ENCODE assay signal across 8 cellular contexts in the genomic region with DNA sequence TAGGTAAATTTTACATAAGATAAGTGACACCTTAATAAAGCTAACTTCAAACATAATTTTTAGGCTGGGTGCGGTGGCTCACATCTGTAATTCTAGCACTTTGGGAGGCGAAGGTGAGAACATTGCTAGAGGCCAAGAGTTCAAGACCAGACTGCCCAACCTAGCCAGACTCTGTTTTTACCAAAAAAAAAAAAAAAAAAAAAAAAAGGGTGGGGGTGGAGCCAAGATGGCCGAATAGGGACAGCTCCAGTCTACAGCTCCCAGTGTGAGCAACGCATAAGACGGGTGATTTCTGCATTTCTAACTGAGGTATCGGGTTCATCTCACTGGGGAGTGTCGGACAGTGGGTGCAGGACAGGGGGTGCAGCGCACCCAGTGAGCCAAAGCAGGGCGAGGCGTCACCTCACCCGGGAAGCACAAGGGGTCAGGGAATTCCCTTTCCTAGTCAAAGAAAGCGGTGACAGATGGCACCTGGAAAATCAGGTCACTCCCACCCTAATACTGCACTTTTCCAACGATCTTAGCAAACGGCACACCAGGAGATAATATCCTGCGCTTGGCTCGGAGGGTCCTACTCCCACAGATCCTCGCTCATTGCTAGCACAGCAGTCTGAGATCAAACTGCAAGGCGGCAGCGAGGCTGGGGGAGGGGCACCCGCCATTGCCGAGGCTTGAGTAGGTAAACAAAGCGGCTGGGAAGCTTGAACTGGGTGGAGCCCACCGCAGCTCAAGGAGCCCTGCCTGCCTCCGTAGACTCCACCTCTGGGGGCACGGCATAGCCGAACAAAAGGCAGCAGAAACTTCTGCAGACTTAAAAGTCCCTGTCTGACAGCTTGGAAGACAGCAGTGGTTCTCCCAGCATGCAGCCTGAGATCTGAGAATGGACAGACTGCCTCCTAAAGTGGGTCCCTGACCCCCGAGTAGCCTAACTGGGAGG. TPM values are rescaled to one million over a fixed set of nuclear protein-coding genes. Genes with fewer than 3 reads are reported as not detected.
DNase-seq lines count a peak whose midpoint lies in the region; ATAC-seq, FAIRE-seq and TF ChIP-seq lines count a peak whose summit lies in the region.
"Not testable (repeated sequence)": the region's sequence is repeated elsewhere in the genome, so short reads cannot be mapped to it uniquely, and the experiment has no call there.

No MANE protein-coding gene starts in this region.

- CTCF ChIA-PET in HepG2 (lab: Yijun Ruan, JAX; ENCODE audit: low intra/inter-chr PET ratio, low total read pairs) = not testable (repeated sequence)

- H3K9me3 ChIP-seq in body of pancreas; fibroblast of lung (ENCODE audit: control insufficient read depth, insufficient read depth, low read depth, low read length); HepG2 (ENCODE audit: low read length); prostate gland: not testable (repeated sequence)

- BruUV-seq in HepG2 (replicated peaks; lab: Mats Ljungman, UMichigan) = not testable (repeated sequence)

- POLR2A ChIA-PET in HepG2 (lab: Yijun Ruan, JAX) = interaction anchor here (0.7 to 1.2 kb wide), 2 partner anchors 9 to 104 kb away, joined by 3 to 4 read pairs; no protein-coding TSS in a partner anchor

- not testable (repeated sequence) for H3K27me3 Mint-ChIP-seq in activated CD4-positive, alpha-beta T cell treated with anti-CD3 and anti-CD28 coated beads, Interleukin-2, amount 10 ng/mL, durations not matched to agents 24 days and 14 days

- intact Hi-C loops in activated CD4-positive, alpha-beta T cell treated with anti-CD3 and anti-CD28 coated beads, Interleukin-2, amount 10 ng/mL, durations not matched to agents 24 days and 14 days (cut with micrococcal nuclease); body of pancreas (cut with DNase I); HepG2 (cut with micrococcal nuclease; ENCODE audit: unreplicated experiment); prostate gland (cut with DNase I): not testable (repeated sequence)

- H3K4me1 Mint-ChIP-seq in activated CD4-positive, alpha-beta T cell treated with anti-CD3 and anti-CD28 coated beads, Interleukin-2, amount 10 ng/mL, durations not matched to agents 24 days and 14 days = peaks cover 22% of the 10 kb centered on the region

- TF ChIP-seq RAD21 in HepG2 (CRISPR knock-in tag; IDR thresholded peaks at IDR 0.05) = not testable (repeated sequence)

- TF ChIP-seq CTCF in body of pancreas (IDR thresholded peaks at IDR 0.05); fibroblast of lung (conservative IDR thresholded peaks at IDR 0.05 in 1 of 2, IDR thresholded peaks at IDR 0.05 in 1 of 2; ENCODE audit: low read depth in 1 of 2, low read length in 2 of 2); prostate gland (IDR thresholded peaks at IDR 0.05): not testable (repeated sequence)
- TF ChIP-seq CTCF in HepG2 (CRISPR knock-in tag; IDR thresholded peaks at IDR 0.05) = 0 out of 2 replicates have a peak, but pooled peaks have one; percentile 12

- TF ChIP-seq POLR2A in body of pancreas (IDR thresholded peaks at IDR 0.05) = peak in 2 of 3 donors; percentile 20 to 25
- TF ChIP-seq POLR2A in HepG2 (IDR thresholded peaks at IDR 0.05; ENCODE audit: insufficient read depth in 1 of 2, low read depth in 2 of 2, low read length in 2 of 2); prostate gland (IDR thresholded peaks at IDR 0.05): not testable (repeated sequence)

- peak overlapping the region; percentile 17 to 61 for H3K4me3 ChIP-seq in body of pancreas
- H3K4me3 ChIP-seq in fibroblast of lung (replicated peaks in 1 of 4; ENCODE audit: control extremely low read depth in 1 of 4, insufficient read depth in 1 of 4, low read depth in 3 of 4, low read length in 4 of 4) = peak overlapping the region in 3 of 4 experiments; percentile 34 to 54 (median 39)
- peak overlapping the region; percentile 30 to 54 (median 46); a peak in 5 of 6 replicates for H3K4me3 ChIP-seq in HepG2 (replicated peaks in 1 of 3; ENCODE audit: insufficient read depth in 1 of 3, low read depth in 2 of 3, low read length in 3 of 3)
- peak overlapping the region; percentile 28 to 40 for H3K4me3 ChIP-seq in prostate gland
- H3K4me3 ChIP-seq in urinary bladder (ENCODE audit: low read depth, low read length) = peak overlapping the region; percentile 14

- not testable (repeated sequence) for H3K27ac Mint-ChIP-seq in activated CD4-positive, alpha-beta T cell treated with anti-CD3 and anti-CD28 coated beads, Interleukin-2, amount 10 ng/mL, durations not matched to agents 24 days and 14 days

- in situ Hi-C loops in G401 (cut with HindIII; ENCODE audit: low sequenced_read_pairs); HepG2 (cut with HindIII; ENCODE audit: extremely low pct_ligation_motif_present, low pct_unique_long_range_greater_than_20kb): not testable (repeated sequence)

- H3K27ac ChIP-seq in body of pancreas = peak overlapping the region in 3 of 4 donors; percentile 29 to 33 (median 33)
- H3K27ac ChIP-seq in fibroblast of lung (ENCODE audit: insufficient read depth, low read length); HepG2 (ENCODE audit: extremely low read length, insufficient read depth, low read length); prostate gland; urinary bladder (ENCODE audit: low read depth): not testable (repeated sequence)

- H4K20me1 ChIP-seq in fibroblast of lung (ENCODE audit: control insufficient read depth, extremely low read depth, insufficient read depth, low read length); HepG2 (ENCODE audit: insufficient read depth, low read length): not testable (repeated sequence)

- peak; percentile 33 for DNase-seq in G401 (ENCODE audit: low spot score)
- peak; percentile 53 for DNase-seq in NCI-H524 treated with DMSO at 0.1 percent for 48 hours (lab: John Stamatoyannopoulos, UW)
- not testable (repeated sequence) for DNase-seq in activated CD4-positive, alpha-beta T cell treated with anti-CD3 and anti-CD28 coated beads, Interleukin-2, amount 10 ng/mL, durations not matched to agents 24 days and 14 days; fibroblast of lung (ENCODE audit: low read depth in 2 of 2); HepG2 (ENCODE audit: low spot score); prostate gland (ENCODE audit: low spot score)
- DNase-seq in body of pancreas = peak; percentile 13 to 53 (median 38)

- H3K79me2 ChIP-seq in fibroblast of lung (ENCODE audit: control insufficient read depth, insufficient read depth, low read length) = not testable (repeated sequence)
- peaks cover 21% of the 10 kb centered on the region for H3K79me2 ChIP-seq in HepG2 (ENCODE audit: insufficient read depth, low read length)

- H3K4me3 Mint-ChIP-seq in activated CD4-positive, alpha-beta T cell treated with anti-CD3 and anti-CD28 coated beads, Interleukin-2, amount 10 ng/mL, durations not matched to agents 24 days and 14 days = peak overlapping the region; percentile 47

- not testable (repeated sequence) for H3K36me3 Mint-ChIP-seq in activated CD4-positive, alpha-beta T cell treated with anti-CD3 and anti-CD28 coated beads, Interleukin-2, amount 10 ng/mL, durations not matched to agents 24 days and 14 days (ENCODE audit: low read depth)

- H3K9ac ChIP-seq in fibroblast of lung (ENCODE audit: insufficient read depth, low read length); HepG2 (ENCODE audit: insufficient read depth, low read depth, low read length): not testable (repeated sequence)

- H2AFZ ChIP-seq in fibroblast of lung (ENCODE audit: low read length) = peak overlapping the region; percentile 88
- not testable (repeated sequence) for H2AFZ ChIP-seq in HepG2 (ENCODE audit: low read length)

- not testable (repeated sequence) for H3K27me3 ChIP-seq in body of pancreas; fibroblast of lung (ENCODE audit: control insufficient read depth, insufficient read depth, low read length); HepG2 (ENCODE audit: control insufficient read depth in 1 of 2, insufficient read depth in 2 of 2, low read length in 2 of 2); prostate gland (replicated peaks; ENCODE audit: insufficient read depth)

- 31 to 48% methylated on average over 18 to 27 of the region's 27 CpGs for WGBS in body of pancreas, 2 donors
- WGBS in HepG2 (ENCODE audit: low lambda C conversion rate) = 43% methylated on average over 24 of the region's 27 CpGs
- 15% methylated on average over 27 of the region's 27 CpGs for WGBS in prostate gland
- WGBS in urinary bladder = 57% methylated on average over 27 of the region's 27 CpGs

- not testable (repeated sequence) for H3K4me1 ChIP-seq in body of pancreas; fibroblast of lung (ENCODE audit: control insufficient read depth, extremely low read depth, insufficient read depth, low read length); prostate gland (replicated peaks); urinary bladder (ENCODE audit: insufficient read depth)
- H3K4me1 ChIP-seq in HepG2 (ENCODE audit: insufficient read depth, low read length) = peaks cover 27% of the 10 kb centered on the region

- not testable (repeated sequence) for TF ChIP-seq EP300 in HepG2 (IDR thresholded peaks at IDR 0.05; ENCODE audit: low read depth in 2 of 2, low read length in 2 of 2); HepG2 (CRISPR knock-in tag; IDR thresholded peaks at IDR 0.05; ENCODE audit: borderline replicate concordance)

- not testable (repeated sequence) for H3K36me3 ChIP-seq in body of pancreas (replicated peaks in 1 of 2; ENCODE audit: insufficient read depth in 1 of 2, low read depth in 2 of 2); fibroblast of lung (ENCODE audit: control insufficient read depth, insufficient read depth, low read length); HepG2 (replicated peaks in 1 of 2; ENCODE audit: control insufficient read depth in 1 of 2, insufficient read depth in 2 of 2, low read length in 2 of 2); prostate gland; urinary bladder (ENCODE audit: insufficient read depth)

- not testable (repeated sequence) for H3K9me3 Mint-ChIP-seq in activated CD4-positive, alpha-beta T cell treated with anti-CD3 and anti-CD28 coated beads, Interleukin-2, amount 10 ng/mL, durations not matched to agents 24 days and 14 days

- not testable (repeated sequence) for FAIRE-seq in HepG2 (lab: Jason Lieb, UNC)

- H3K4me2 ChIP-seq in fibroblast of lung (ENCODE audit: extremely low read depth, insufficient read depth, low read length) (peak overlapping the region; percentile 68), HepG2 (ENCODE audit: low read depth, low read length) (peak overlapping the region; percentile 71)

- not testable (repeated sequence) for ATAC-seq in body of pancreas, HepG2

RNA-seq across cellular contexts. Expression of a gene that starts 32.2 kb away (rescaled TPM):
- total RNA-seq in G401 (2014; rRNA removed; shearing (Covaris generic)) = 9.1 and 14.2 TPM in 2 replicates
- 49.8 and 49.9 TPM in 2 replicates for total RNA-seq in activated CD4-positive, alpha-beta T cell treated with anti-CD3 and anti-CD28 coated beads, Interleukin-2, amount 10 ng/mL, durations not matched to agents 24 days and 14 days
- total RNA-seq in body of pancreas = 10 to 100 TPM in 1 of 2 donors, 1 to 10 TPM in 1; 6.0 to 11.9 TPM
- 1.5 and 6.4 TPM in 2 replicates for total RNA-seq in fibroblast of lung
- polyA plus RNA-seq in fibroblast of lung = 1.3 and 3.0 TPM in 2 replicates
- 0.94 and 2.0 TPM in 2 replicates for polyA plus RNA-seq in fibroblast of lung (2012)
- 0.16 and 1.0 TPM in 2 replicates for polyA minus RNA-seq in fibroblast of lung (ENCODE audit: low replicate concordance)
- 25.2 and 33.2 TPM in 2 replicates for total RNA-seq in HepG2 (2016; rRNA removed; fragmentation: Illumina TruSeq; extraction: Trizol)
- 3.4 and 3.8 TPM in 2 replicates for total RNA-seq in HepG2 (2016; cell fraction: cytosol; rRNA removed; fragmentation: Illumina TruSeq; extraction: Trizol; ENCODE audit: low read depth)
- total RNA-seq in HepG2 (2016; cell fraction: insoluble cytoplasmic fraction; rRNA removed; fragmentation: Illumina TruSeq; extraction: Trizol) = 25.3 and 36.5 TPM in 2 replicates
- 13.8 and 15.9 TPM in 2 replicates for total RNA-seq in HepG2 (2016; cell fraction: membrane; rRNA removed; fragmentation: Illumina TruSeq; extraction: Trizol)
- total RNA-seq in HepG2 (2016; cell fraction: nucleus; rRNA removed; fragmentation: Illumina TruSeq; extraction: Trizol) = 18.2 and 22.1 TPM in 2 replicates
- polyA plus RNA-seq in HepG2 (2011; rRNA removed) = 13.7 and 15.0 TPM in 2 replicates
- 9.2 and 12.4 TPM in 2 replicates for polyA plus RNA-seq in HepG2 (2011; cell fraction: cytosol; rRNA removed)
- polyA plus RNA-seq in HepG2 (2011; cell fraction: nucleus; rRNA removed) = 11.5 and 13.2 TPM in 2 replicates
- polyA plus RNA-seq in HepG2 (2012) = 13.8 and 16.8 TPM in 2 replicates
- polyA plus RNA-seq in HepG2 (2016; cell fraction: cytosol; fragmentation: Illumina TruSeq; extraction: Trizol; ENCODE audit: low read depth) = 2.1 and 2.3 TPM in 2 replicates
- 35.3 and 42.9 TPM in 2 replicates for polyA plus RNA-seq in HepG2 (2016; cell fraction: insoluble cytoplasmic fraction; fragmentation: Illumina TruSeq; extraction: Trizol; ENCODE audit: low read depth)
- 10.6 and 11.2 TPM in 2 replicates for polyA plus RNA-seq in HepG2 (2016; cell fraction: membrane; fragmentation: Illumina TruSeq; extraction: Trizol; ENCODE audit: low read depth)
- polyA plus RNA-seq in HepG2 (2016; cell fraction: nucleus; fragmentation: Illumina TruSeq; extraction: Trizol; ENCODE audit: insufficient read depth, low read depth) = 34.6 and 35.3 TPM in 2 replicates
- polyA minus RNA-seq in HepG2 (2011; rRNA and poly(A)+ RNA removed; ENCODE audit: low replicate concordance) = 7.7 and 10.6 TPM in 2 replicates
- 8.9 and 9.9 TPM in 2 replicates for polyA minus RNA-seq in HepG2 (2011; cell fraction: cytosol; rRNA and poly(A)+ RNA removed)
- polyA minus RNA-seq in HepG2 (2011; cell fraction: nucleus; rRNA and poly(A)+ RNA removed) = 11.3 and 23.6 TPM in 2 replicates
- total RNA-seq in prostate gland = 10 to 100 TPM in 1 of 2 donors, 1 to 10 TPM in 1; 4.9 to 19.4 TPM
- total RNA-seq in urinary bladder = 5.8 TPM
- 5.2 TPM for polyA plus RNA-seq in urinary bladder
